In genomic region chr6:157980288-157981131, GRCh38 we compare ENCODE assay signal across 8 cellular contexts. TPM values are rescaled to one million over a fixed set of nuclear protein-coding genes. Genes with fewer than 3 reads are reported as not detected.
DNase-seq lines count a peak whose midpoint lies in the region; ATAC-seq and TF ChIP-seq lines count a peak whose summit lies in the region.

No MANE protein-coding gene starts in this region.

- peaks cover 8% of the 10 kb centered on the region for H3K4me1 Mint-ChIP-seq in neural crest cell

- ATAC-seq in GM19395 (IDR thresholded peaks at IDR 0.05; ENCODE audit: unreplicated experiment) = peak; percentile 6
- ATAC-seq in GM18870 (IDR thresholded peaks at IDR 0.05; ENCODE audit: unreplicated experiment) = no peak
- ATAC-seq in HG02642 (IDR thresholded peaks at IDR 0.05; ENCODE audit: poor library complexity, unreplicated experiment) = no peak

- H3K27ac Mint-ChIP-seq in neural crest cell (ENCODE audit: unreplicated experiment) = no peak overlapping the region

- H3K36me3 Mint-ChIP-seq in neural crest cell (ENCODE audit: low read depth) = no peaks in the 10 kb centered on the region

- DNase-seq in NCI-H69 (lab: John Stamatoyannopoulos, UW) (peak; percentile 49), neural crest cell (ENCODE audit: low read depth, low spot score) (no peak), Kasumi-1 (lab: John Stamatoyannopoulos, UW) (no peak), NCI-H1105 (lab: John Stamatoyannopoulos, UW) (no peak)
- DNase-seq in effector CD4-positive, alpha-beta T cell = peak; percentile 7

- peak overlapping the region; percentile 76 for H3K4me3 Mint-ChIP-seq in neural crest cell

- no peak for TF ChIP-seq CTCF in neural crest cell (conservative IDR thresholded peaks at IDR 0.05)

- peaks cover 69% of the 10 kb centered on the region for H3K27me3 Mint-ChIP-seq in neural crest cell (ENCODE audit: low read depth)

- H3K9me3 Mint-ChIP-seq in neural crest cell = no peaks in the 10 kb centered on the region

RNA-seq across cellular contexts. Expression of gene SYNJ2, which starts 1.2 kb away (rescaled TPM):
- 2.9 TPM in 2 replicates for total RNA-seq in neural crest cell

Comparison
In these comparisons a context has a peak if more than half of its experiments do, and no peak if none do; other contexts are left out.
1. DNase-seq: peak in NCI-H69 (single experiment) and effector CD4-positive, alpha-beta T cell (single experiment); none in neural crest cell (single experiment), Kasumi-1 (0 of 2) and NCI-H1105 (single experiment).